ENCODE assay signal across 7 cellular contexts in the genomic region with DNA sequence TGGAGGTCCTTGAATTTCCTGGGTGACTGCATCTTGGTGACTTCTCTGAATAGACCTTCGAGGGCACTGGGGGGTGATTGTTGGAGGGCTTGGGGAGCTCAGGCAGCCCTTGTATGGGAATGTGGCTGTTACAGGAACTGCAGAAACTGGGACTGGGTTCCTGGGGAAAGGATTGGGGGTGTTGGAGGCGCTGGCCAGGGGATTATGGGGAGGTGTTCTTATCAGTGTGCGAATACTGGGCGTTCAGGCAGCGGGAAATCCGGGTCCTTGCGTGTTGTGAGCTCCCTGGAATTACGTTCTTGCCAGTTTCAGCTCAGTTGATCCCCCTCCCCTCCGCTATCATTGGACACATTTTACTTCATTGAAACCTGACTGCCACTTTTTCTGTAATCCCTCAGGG. TPM values are rescaled to one million over a fixed set of nuclear protein-coding genes. Genes with fewer than 3 reads are reported as not detected.
DNase-seq lines count a peak whose midpoint lies in the region; ATAC-seq and TF ChIP-seq lines count a peak whose summit lies in the region.
"Not testable (repeated sequence)": the region's sequence is repeated elsewhere in the genome, so short reads cannot be mapped to it uniquely, and the experiment has no call there.

No MANE protein-coding gene starts in this region.

- H3K27ac Mint-ChIP-seq in Caco-2 (ENCODE audit: unreplicated experiment), result peak overlapping the region; percentile 58
- H3K27ac Mint-ChIP-seq in T-helper 17 cell, result peak overlapping the region; percentile 88
- H3K27ac Mint-ChIP-seq in activated T-helper 2 cell treated with anti-CD3 and anti-CD28 coated beads, Interferon-gamma antibody, Interleukin-2, Interleukin-4, amounts not matched to agents 10 μg/mL and 5 μg/mL and 100 μg/mL, durations not matched to agents 14 hours and 24 hours and 36 hours, result peak overlapping the region; percentile 66
- H3K27ac Mint-ChIP-seq in neural progenitor cell, result not testable (repeated sequence)

- peak overlapping the region; percentile 97; the same call in 1 of the 2 replicates for H3K4me2 ChIP-seq in KMS-11
- H3K4me2 ChIP-seq in hepatocyte, result peak overlapping the region; percentile 89
- peak overlapping the region; percentile 89 for H3K4me2 ChIP-seq in neural progenitor cell

- H3F3A ChIP-seq in neural progenitor cell (ENCODE audit: low read depth), result peaks cover 17% of the 10 kb centered on the region

- intact Hi-C loops in Caco-2 (cut with micrococcal nuclease; ENCODE audit: unreplicated experiment), result not testable (repeated sequence)
- intact Hi-C loops in activated T-helper 2 cell treated with anti-CD3 and anti-CD28 coated beads, Interferon-gamma antibody, Interleukin-2, Interleukin-4, amounts not matched to agents 10 μg/mL and 5 μg/mL and 100 μg/mL, durations not matched to agents 14 hours and 24 hours and 36 hours (cut with micrococcal nuclease), result loop anchor here (10.0 kb wide), 1 partner anchor 62 kb away; no protein-coding TSS in a partner anchor

- POLR2A ChIA-PET in Caco-2 (lab: Charles Lee), result not testable (repeated sequence)

- peak overlapping the region; percentile 6 for H3K4me3 ChIP-seq in Caco-2 (ENCODE audit: low read depth, low read length)
- H3K4me3 ChIP-seq in KMS-11 (IDR thresholded peaks at IDR 0.05; ENCODE audit: insufficient read depth, low read depth, low read length); hepatocyte: not testable (repeated sequence)
- peak overlapping the region; percentile 97 for H3K4me3 ChIP-seq in coronary artery
- peak overlapping the region; percentile 79 for H3K4me3 ChIP-seq in neural progenitor cell

- ATAC-seq in T-helper 17 cell, result not testable (repeated sequence)

- not testable (repeated sequence) for H3K27me3 ChIP-seq in Caco-2 (replicated peaks; ENCODE audit: control insufficient read depth, insufficient read depth, low read length); KMS-11 (ENCODE audit: insufficient read depth, low read depth); hepatocyte; neural progenitor cell

- peaks cover 51% of the 10 kb centered on the region for H3K79me2 ChIP-seq in KMS-11 (ENCODE audit: insufficient read depth, low read depth)
- H3K79me2 ChIP-seq in hepatocyte, result peaks cover 53% of the 10 kb centered on the region
- H3K79me2 ChIP-seq in neural progenitor cell (ENCODE audit: low read depth), result peaks cover 53% of the 10 kb centered on the region

- 86% methylated on average over 9 of the region's 9 CpGs for WGBS in hepatocyte (ENCODE audit: low lambda C conversion rate, missing lambda C conversion rate)

- not testable (repeated sequence) for H3K27me3 Mint-ChIP-seq in Caco-2 (ENCODE audit: insufficient read depth, unreplicated experiment); T-helper 17 cell; activated T-helper 2 cell treated with anti-CD3 and anti-CD28 coated beads, Interferon-gamma antibody, Interleukin-2, Interleukin-4, amounts not matched to agents 10 μg/mL and 5 μg/mL and 100 μg/mL, durations not matched to agents 14 hours and 24 hours and 36 hours (ENCODE audit: low read depth); neural progenitor cell (ENCODE audit: insufficient read depth, low read depth)

- peaks cover 10% of the 10 kb centered on the region for H3K4me1 Mint-ChIP-seq in Caco-2 (ENCODE audit: low read depth, unreplicated experiment)
- peaks cover 24% of the 10 kb centered on the region for H3K4me1 Mint-ChIP-seq in T-helper 17 cell
- peaks cover 33% of the 10 kb centered on the region for H3K4me1 Mint-ChIP-seq in activated T-helper 2 cell treated with anti-CD3 and anti-CD28 coated beads, Interferon-gamma antibody, Interleukin-2, Interleukin-4, amounts not matched to agents 10 μg/mL and 5 μg/mL and 100 μg/mL, durations not matched to agents 14 hours and 24 hours and 36 hours (ENCODE audit: low read depth)
- peaks cover 22% of the 10 kb centered on the region for H3K4me1 Mint-ChIP-seq in neural progenitor cell

- H3K4me1 ChIP-seq in Caco-2; hepatocyte (ENCODE audit: insufficient read depth); neural progenitor cell: not testable (repeated sequence)
- peaks cover 27% of the 10 kb centered on the region for H3K4me1 ChIP-seq in KMS-11 (ENCODE audit: low read depth, poor library complexity, severe bottlenecking)

- TF ChIP-seq CTCF in Caco-2 (IDR thresholded peaks at IDR 0.05; ENCODE audit: insufficient read depth in 1 of 2, low read depth in 1 of 2, low read length in 1 of 2, severe bottlenecking in 1 of 2, unreplicated experiment in 1 of 2); KMS-11 (conservative IDR thresholded peaks at IDR 0.05; ENCODE audit: low read depth, low read length); coronary artery (IDR thresholded peaks at IDR 0.05); hepatocyte (IDR thresholded peaks at IDR 0.05; ENCODE audit: poor library complexity); neural progenitor cell (IDR thresholded peaks at IDR 0.05): not testable (repeated sequence)

- H3K27ac ChIP-seq in KMS-11, coronary artery, hepatocyte, neural progenitor cell: not testable (repeated sequence)

- BruUV-seq in Caco-2 (replicated peaks; lab: Mats Ljungman, UMichigan), result not testable (repeated sequence)

- CTCF ChIA-PET in Caco-2 (lab: Charles Lee), result not testable (repeated sequence)

- not testable (repeated sequence) for H2AFZ ChIP-seq in KMS-11 (ENCODE audit: low read depth); hepatocyte; neural progenitor cell (replicated peaks)

- H3K9me3 Mint-ChIP-seq in Caco-2 (ENCODE audit: unreplicated experiment); activated T-helper 2 cell treated with anti-CD3 and anti-CD28 coated beads, Interferon-gamma antibody, Interleukin-2, Interleukin-4, amounts not matched to agents 10 μg/mL and 5 μg/mL and 100 μg/mL, durations not matched to agents 14 hours and 24 hours and 36 hours; neural progenitor cell: not testable (repeated sequence)

- H3K9me3 ChIP-seq in Caco-2; T-helper 17 cell (ENCODE audit: control insufficient read depth, low read length, poor library complexity, severe bottlenecking); hepatocyte (ENCODE audit: low read depth); neural progenitor cell (ENCODE audit: low read depth): not testable (repeated sequence)

- H3K9ac ChIP-seq in KMS-11, neural progenitor cell: not testable (repeated sequence)

- peaks cover 45% of the 10 kb centered on the region for H3K36me3 Mint-ChIP-seq in Caco-2 (ENCODE audit: insufficient read depth, unreplicated experiment)
- H3K36me3 Mint-ChIP-seq in T-helper 17 cell (ENCODE audit: low read depth); neural progenitor cell: not testable (repeated sequence)
- peaks cover 37% of the 10 kb centered on the region for H3K36me3 Mint-ChIP-seq in activated T-helper 2 cell treated with anti-CD3 and anti-CD28 coated beads, Interferon-gamma antibody, Interleukin-2, Interleukin-4, amounts not matched to agents 10 μg/mL and 5 μg/mL and 100 μg/mL, durations not matched to agents 14 hours and 24 hours and 36 hours (ENCODE audit: low read depth)

- H3K4me3 Mint-ChIP-seq in Caco-2 (ENCODE audit: unreplicated experiment), result peak overlapping the region; percentile 79
- H3K4me3 Mint-ChIP-seq in T-helper 17 cell, result peak overlapping the region; percentile 92
- H3K4me3 Mint-ChIP-seq in activated T-helper 2 cell treated with anti-CD3 and anti-CD28 coated beads, Interferon-gamma antibody, Interleukin-2, Interleukin-4, amounts not matched to agents 10 μg/mL and 5 μg/mL and 100 μg/mL, durations not matched to agents 14 hours and 24 hours and 36 hours (ENCODE audit: low read depth), result peak overlapping the region; percentile 92
- peak overlapping the region; percentile 88 for H3K4me3 Mint-ChIP-seq in neural progenitor cell

- DNase-seq in Caco-2; T-helper 17 cell; activated T-helper 2 cell treated with anti-CD3 and anti-CD28 coated beads, Interferon-gamma antibody, Interleukin-2, Interleukin-4, amounts not matched to agents 10 μg/mL and 5 μg/mL and 100 μg/mL, durations not matched to agents 14 hours and 24 hours and 36 hours (ENCODE audit: low spot score); coronary artery (ENCODE audit: low spot score); hepatocyte (ENCODE audit: low spot score); neural progenitor cell (ENCODE audit: low spot score): not testable (repeated sequence)

- H3K36me3 ChIP-seq in Caco-2 (ENCODE audit: control insufficient read depth, insufficient read depth, low read length); KMS-11 (ENCODE audit: insufficient read depth); hepatocyte (replicated peaks; ENCODE audit: insufficient read depth, low read depth); neural progenitor cell: not testable (repeated sequence)

- not testable (repeated sequence) for H3K9me2 ChIP-seq in hepatocyte (replicated peaks; ENCODE audit: insufficient read depth)

- H4K20me1 ChIP-seq in KMS-11 (ENCODE audit: insufficient read depth), result not testable (repeated sequence)
- H4K20me1 ChIP-seq in hepatocyte (ENCODE audit: insufficient read depth, poor library complexity, severe bottlenecking) (peaks cover 23% of the 10 kb centered on the region), neural progenitor cell (ENCODE audit: low read depth) (peaks cover 17% of the 10 kb centered on the region)

RNA-seq across cellular contexts. Expression of gene PDCD6, which starts 1.6 kb away (rescaled TPM):
- total RNA-seq in Caco-2 (2022) (101 and 107 TPM in 2 replicates), T-helper 17 cell (10 to 100 TPM; 50.3 to 52.2 TPM), hepatocyte (109 and 116 TPM in 2 replicates), neural progenitor cell (ENCODE audit: low replicate concordance) (60.8 and 65.3 TPM in 2 replicates)
- total RNA-seq in activated T-helper 2 cell treated with anti-CD3 and anti-CD28 coated beads, Interferon-gamma antibody, Interleukin-2, Interleukin-4, amounts not matched to agents 10 μg/mL and 5 μg/mL and 100 μg/mL, durations not matched to agents 14 hours and 24 hours and 36 hours, result 109 TPM in 2 replicates
- 169 and 197 TPM in 2 replicates for polyA plus RNA-seq in hepatocyte

RNA-seq across cellular contexts. Expression of gene AHRR, which starts 48.4 kb away (rescaled TPM):
- total RNA-seq in Caco-2 (2022) (0.91 and 1.1 TPM in 2 replicates), T-helper 17 cell (1 to 10 TPM in 1 of 2 donors, under 1 TPM in 1; 0.80 to 4.4 TPM), hepatocyte (1.8 and 2.6 TPM in 2 replicates), neural progenitor cell (ENCODE audit: low replicate concordance) (0.34 and 0.68 TPM in 2 replicates)
- total RNA-seq in activated T-helper 2 cell treated with anti-CD3 and anti-CD28 coated beads, Interferon-gamma antibody, Interleukin-2, Interleukin-4, amounts not matched to agents 10 μg/mL and 5 μg/mL and 100 μg/mL, durations not matched to agents 14 hours and 24 hours and 36 hours, result 33.3 and 34.9 TPM in 2 replicates
- 1.8 and 2.4 TPM in 2 replicates for polyA plus RNA-seq in hepatocyte

RNA-seq across cellular contexts. Expression of gene SDHA, which starts 55.0 kb away (rescaled TPM):
- total RNA-seq in Caco-2 (2022) (140 and 157 TPM in 2 replicates), T-helper 17 cell (100 to 1,000 TPM; 170 to 171 TPM), hepatocyte (91.2 and 102 TPM in 2 replicates), neural progenitor cell (ENCODE audit: low replicate concordance) (47.1 and 48.5 TPM in 2 replicates)
- 154 and 157 TPM in 2 replicates for total RNA-seq in activated T-helper 2 cell treated with anti-CD3 and anti-CD28 coated beads, Interferon-gamma antibody, Interleukin-2, Interleukin-4, amounts not matched to agents 10 μg/mL and 5 μg/mL and 100 μg/mL, durations not matched to agents 14 hours and 24 hours and 36 hours
- polyA plus RNA-seq in hepatocyte, result 140 and 159 TPM in 2 replicates

RNA-seq across cellular contexts. Expression of gene CCDC127, which starts 55.1 kb away (rescaled TPM):
- total RNA-seq in Caco-2 (2022), result 10.5 TPM in 2 replicates
- total RNA-seq in T-helper 17 cell, result 1 to 10 TPM; 1.9 to 2.4 TPM
- 6.5 and 7.3 TPM in 2 replicates for total RNA-seq in activated T-helper 2 cell treated with anti-CD3 and anti-CD28 coated beads, Interferon-gamma antibody, Interleukin-2, Interleukin-4, amounts not matched to agents 10 μg/mL and 5 μg/mL and 100 μg/mL, durations not matched to agents 14 hours and 24 hours and 36 hours
- 4.6 and 4.8 TPM in 2 replicates for total RNA-seq in hepatocyte
- 11.4 and 13.7 TPM in 2 replicates for polyA plus RNA-seq in hepatocyte
- 7.0 TPM in 2 replicates for total RNA-seq in neural progenitor cell (ENCODE audit: low replicate concordance)
